In genomic region chr5:179534431-179534830, GRCh38 we compare ENCODE assay signal across 13 cellular contexts. TPM values are rescaled to one million over a fixed set of nuclear protein-coding genes. Genes with fewer than 3 reads are reported as not detected.
A peak's percentile ranks its signal among the peaks of the same experiment; 100 is the strongest.
DNase-seq lines count a peak whose midpoint lies in the region; ATAC-seq and TF ChIP-seq lines count a peak whose summit lies in the region.
"Had no signal": no experiment of that assay in that cellular context is flagged by ENCODE, and none has a peak within 500 bp of the region (broad histone marks: within the 10 kb centered on the region; RNA-seq: fewer than 3 reads in every experiment).

No MANE protein-coding gene starts in this region.

- no peaks in the 10 kb centered on the region for H3F3A ChIP-seq in SK-N-SH (replicated peaks; ENCODE audit: insufficient read depth)

- peaks cover 3 to 4% of the 10 kb centered on the region in 2 donors for H3K27me3 Mint-ChIP-seq in CD8-positive, alpha-beta memory T cell
- H3K27me3 Mint-ChIP-seq in activated naive CD8-positive, alpha-beta T cell treated with anti-CD3 and anti-CD28 coated beads, Interleukin-2, amount 50 U/mL, for 24 hours = no peaks in the 10 kb centered on the region

- H3K27me3 ChIP-seq in CD8-positive, alpha-beta memory T cell (ENCODE audit: insufficient read depth, low read length, poor library complexity, severe bottlenecking) = no peaks in the 10 kb centered on the region
- no peaks in the 10 kb centered on the region for H3K27me3 ChIP-seq in SK-N-SH (ENCODE audit: insufficient read depth)
- H3K27me3 ChIP-seq: uterus had no signal

- CTCF ChIA-PET in CD8-positive, alpha-beta memory T cell (lab: Charles Lee) = no interaction called here
- CTCF ChIA-PET in SK-N-SH (lab: Yijun Ruan, JAX) = no interaction called here

- H3K9ac ChIP-seq in SK-N-SH = no peak overlapping the region

- no peak for TF ChIP-seq RAD21 in SK-N-SH (IDR thresholded peaks at IDR 0.05; ENCODE audit: low read length)

- TF ChIP-seq CTCF in SK-N-SH (IDR thresholded peaks at IDR 0.05) = no peak

- no peaks in the 10 kb centered on the region for H3K9me3 Mint-ChIP-seq in CD8-positive, alpha-beta memory T cell
- no peaks in the 10 kb centered on the region for H3K9me3 Mint-ChIP-seq in activated naive CD8-positive, alpha-beta T cell treated with anti-CD3 and anti-CD28 coated beads, Interleukin-2, amount 50 U/mL, for 24 hours

- H3K4me2 ChIP-seq in SK-N-SH = no peak overlapping the region

- WGBS in SK-N-SH (ENCODE audit: low lambda C conversion rate) = 90% methylated on average over 12 of the region's 12 CpGs

- H3K4me1 Mint-ChIP-seq in CD8-positive, alpha-beta memory T cell = peaks cover 5 to 14% (median 10%) of the 10 kb centered on the region in 3 donors
- H3K4me1 Mint-ChIP-seq in activated naive CD8-positive, alpha-beta T cell treated with anti-CD3 and anti-CD28 coated beads, Interleukin-2, amount 50 U/mL, for 24 hours = peaks cover 24% of the 10 kb centered on the region
- H3K4me1 Mint-ChIP-seq: brain had no signal

- no peaks in the 10 kb centered on the region for H3K9me2 ChIP-seq in SK-N-SH

- no peaks in the 10 kb centered on the region for H4K20me1 ChIP-seq in SK-N-SH (ENCODE audit: insufficient read depth)

- no peak overlapping the region for H3K27ac ChIP-seq in CD8-positive, alpha-beta memory T cell (ENCODE audit: low read depth, low read length)
- H3K27ac ChIP-seq in SK-N-SH (ENCODE audit: low read depth in 2 of 2, low read length in 1 of 2) = no peak overlapping the region
- H3K27ac ChIP-seq: psoas muscle, uterus had no signal

- peak overlapping the region; percentile 34 for H3K4me3 ChIP-seq in CD8-positive, alpha-beta memory T cell (ENCODE audit: low read length)
- H3K4me3 ChIP-seq in SK-N-SH (ENCODE audit: low read depth in 2 of 2, low read length in 1 of 2) = no peak overlapping the region
- H3K4me3 ChIP-seq: psoas muscle, uterus had no signal

- TF ChIP-seq EP300 in SK-N-SH (IDR thresholded peaks at IDR 0.05; ENCODE audit: borderline replicate concordance in 1 of 2, low read depth in 1 of 2, low read length in 1 of 2) = no peak

- H3K4me3 Mint-ChIP-seq in CD8-positive, alpha-beta memory T cell = peak overlapping the region in 3 of 7 donors; percentile 4 to 55 (median 14)
- H3K4me3 Mint-ChIP-seq in activated naive CD8-positive, alpha-beta T cell treated with anti-CD3 and anti-CD28 coated beads, Interleukin-2, amount 50 U/mL, for 24 hours = peak overlapping the region; percentile 54
- H3K4me3 Mint-ChIP-seq: brain had no signal

- no peak overlapping the region for H2AFZ ChIP-seq in SK-N-SH (ENCODE audit: low read depth)

- peak overlapping the region in 5 of 8 donors; percentile 36 to 87 (median 66) for H3K27ac Mint-ChIP-seq in CD8-positive, alpha-beta memory T cell
- peak overlapping the region; percentile 42 for H3K27ac Mint-ChIP-seq in activated naive CD8-positive, alpha-beta T cell treated with anti-CD3 and anti-CD28 coated beads, Interleukin-2, amount 50 U/mL, for 24 hours
- H3K27ac Mint-ChIP-seq: brain had no signal

- ATAC-seq in GM18870 (IDR thresholded peaks at IDR 0.05; ENCODE audit: unreplicated experiment) = peak; percentile 51
- ATAC-seq in HG03025 (IDR thresholded peaks at IDR 0.05; ENCODE audit: low FRiP score, unreplicated experiment) = peak; percentile 48
- no peak for ATAC-seq in activated naive CD8-positive, alpha-beta T cell treated with anti-CD3 and anti-CD28 coated beads, Interleukin-2, amount 50 U/mL, for 24 hours
- ATAC-seq in GM18520 (IDR thresholded peaks at IDR 0.05; ENCODE audit: unreplicated experiment) = no peak
- ATAC-seq: psoas muscle had no signal

- DNase-seq in CD8-positive, alpha-beta memory T cell = peak in 1 of 5 donors; percentile 19
- DNase-seq in activated naive CD8-positive, alpha-beta T cell treated with anti-CD3 and anti-CD28 coated beads, Interleukin-2, amount 50 U/mL, for 24 hours = no peak
- DNase-seq in DMS53 (lab: John Stamatoyannopoulos, UW) (no peak), SK-N-SH (no peak), cerebellar nuclear complex (lab: John Stamatoyannopoulos, UW) (no peak)
- DNase-seq: kidney glomerular epithelial cell, NCI-H1436, psoas muscle, uterus had no signal

- no peaks in the 10 kb centered on the region for H3K36me3 ChIP-seq in CD8-positive, alpha-beta memory T cell (ENCODE audit: insufficient read depth, low read length)
- H3K36me3 ChIP-seq in SK-N-SH (replicated peaks in 1 of 2; ENCODE audit: control insufficient read depth in 1 of 2, insufficient read depth in 2 of 2, low read length in 1 of 2) = no peaks in the 10 kb centered on the region
- H3K36me3 ChIP-seq: uterus had no signal

- POLR2A ChIA-PET in CD8-positive, alpha-beta memory T cell (lab: Charles Lee) = no interaction called here
- POLR2A ChIA-PET in SK-N-SH (lab: Yijun Ruan, JAX) = interaction anchor here (0.9 kb wide), 1 partner anchor 89 kb away, joined by 3 read pairs; the partner anchor contains the start of gene HNRNPH1

- peaks cover 2 to 4% (median 2%) of the 10 kb centered on the region in 3 donors for H3K36me3 Mint-ChIP-seq in CD8-positive, alpha-beta memory T cell
- peaks cover 6% of the 10 kb centered on the region for H3K36me3 Mint-ChIP-seq in activated naive CD8-positive, alpha-beta T cell treated with anti-CD3 and anti-CD28 coated beads, Interleukin-2, amount 50 U/mL, for 24 hours (ENCODE audit: low read depth)
- H3K36me3 Mint-ChIP-seq: brain had no signal

- no peaks in the 10 kb centered on the region for H3K79me2 ChIP-seq in SK-N-SH (ENCODE audit: insufficient read depth)

- H3K4me1 ChIP-seq in CD8-positive, alpha-beta memory T cell (ENCODE audit: insufficient read depth, low read length) = no peaks in the 10 kb centered on the region
- no peaks in the 10 kb centered on the region for H3K4me1 ChIP-seq in SK-N-SH (ENCODE audit: control insufficient read depth in 1 of 2, insufficient read depth in 2 of 2, low read depth in 1 of 2, low read length in 1 of 2)
- H3K4me1 ChIP-seq: psoas muscle, uterus had no signal

- no peaks in the 10 kb centered on the region for H3K9me3 ChIP-seq in CD8-positive, alpha-beta memory T cell (ENCODE audit: low read length)
- no peaks in the 10 kb centered on the region for H3K9me3 ChIP-seq in SK-N-SH
- H3K9me3 ChIP-seq: psoas muscle, uterus had no signal

TF ChIP-seq in SK-N-SH, 30 proteins besides CTCF, POLR2A, EP300 and RAD21:
- no peak for TF ChIP-seq TCF12 (IDR thresholded peaks at IDR 0.05)
- no peak for TF ChIP-seq REST (IDR thresholded peaks at IDR 0.05; ENCODE audit: low read depth, low read length)

RNA-seq across cellular contexts. Expression of gene RUFY1, which starts 15.9 kb away (rescaled TPM):
- 10 to 100 TPM; 40.4 to 41.9 TPM for total RNA-seq in CD8-positive, alpha-beta memory T cell
- polyA plus RNA-seq in CD8-positive, alpha-beta memory T cell = 32.6 TPM
- polyA plus RNA-seq in SK-N-SH (2012; rRNA removed) = 30.3 and 31.5 TPM in 2 replicates
- polyA plus RNA-seq in SK-N-SH (2012; cell fraction: cytosol; rRNA removed) = 33.8 and 37.5 TPM in 2 replicates
- 50.3 and 59.9 TPM in 2 replicates for polyA plus RNA-seq in SK-N-SH (2012; cell fraction: nucleus; rRNA removed)

Comparison
In these comparisons a context has a peak if more than half of its experiments do, and no peak if none do; other contexts are left out.
1. ATAC-seq: peak in GM18870 (single experiment) and HG03025 (single experiment); none in activated naive CD8-positive, alpha-beta T cell treated with anti-CD3 and anti-CD28 coated beads, Interleukin-2, amount 50 U/mL, for 24 hours (single experiment) and GM18520 (single experiment).